Comparison of ENCODE assay signal across 1 cellular context in genomic region chr12:34218193-34219045, GRCh38.
A peak's percentile ranks its signal among the peaks of the same experiment; 100 is the strongest.
TF ChIP-seq lines count a peak whose summit lies in the region.

No MANE protein-coding gene starts in this region.

TF ChIP-seq in IMR-90, 13 proteins besides CTCF, POLR2A, EP300 and RAD21:
- TF ChIP-seq SMC3 (IDR thresholded peaks at IDR 0.05; ENCODE audit: low read depth, low read length) (peak; percentile 44), MXI1 (IDR thresholded peaks at IDR 0.05; ENCODE audit: borderline replicate concordance, low read depth, low read length) (no peak), BHLHE40 (IDR thresholded peaks at IDR 0.05; ENCODE audit: low read depth, low read length) (no peak)
